ENCODE assay signal across 9 cellular contexts in the genomic region with DNA sequence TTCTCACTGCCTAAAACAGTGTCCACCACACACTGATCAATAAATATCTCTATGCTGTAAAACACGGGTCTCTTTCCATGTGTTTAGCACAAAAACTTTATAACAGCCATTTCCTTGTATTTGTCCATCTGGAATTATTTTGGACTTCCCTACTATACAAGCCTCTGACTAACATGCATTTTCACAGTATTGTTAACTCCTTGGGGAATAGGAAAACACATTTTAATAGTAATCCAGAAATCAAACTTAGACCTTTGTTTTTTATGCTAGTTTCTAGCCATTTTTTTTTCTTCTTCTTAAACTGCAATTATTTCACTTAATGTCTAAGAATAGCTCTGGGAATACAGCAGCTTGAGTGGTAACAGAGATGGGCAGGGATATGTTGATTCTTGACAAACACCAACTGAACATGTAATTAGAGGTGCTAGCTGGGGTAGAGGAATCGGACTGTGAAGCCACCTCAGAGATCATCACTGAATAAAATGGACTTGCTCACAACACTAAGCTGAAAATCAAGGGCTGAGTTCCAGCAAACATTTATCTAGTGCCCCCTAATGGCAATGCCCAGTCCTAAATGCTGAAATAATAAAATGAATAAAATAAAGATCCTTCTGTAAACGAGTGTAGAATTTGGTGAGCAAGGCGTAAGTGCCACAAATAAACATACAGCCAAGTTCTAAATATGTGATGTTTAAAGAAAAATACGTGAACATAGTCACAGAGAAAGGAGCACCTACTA.
DNase-seq lines count a peak whose midpoint lies in the region; FAIRE-seq and TF ChIP-seq lines count a peak whose summit lies in the region.
"Had no signal": no experiment of that assay in that cellular context is flagged by ENCODE, and none has a peak within 500 bp of the region (broad histone marks: within the 10 kb centered on the region; RNA-seq: fewer than 3 reads in every experiment).

No MANE protein-coding gene starts in this region.

- no peak overlapping the region for H3K4me2 ChIP-seq in H9 (ENCODE audit: insufficient read depth, insufficient read length, low read length)

- no peak overlapping the region for H3K56ac ChIP-seq in H9 (ENCODE audit: insufficient read length, low read depth, low read length)

- no peak overlapping the region for H4K91ac ChIP-seq in H9 (ENCODE audit: insufficient read length, low read depth, low read length)

- H3K4ac ChIP-seq in H9 (ENCODE audit: low read depth, low read length), result no peak overlapping the region

- peak; percentile 93 for FAIRE-seq in islet of Langerhans (lab: Jason Lieb, UNC)

- H3K79me1 ChIP-seq in H9 (ENCODE audit: insufficient read depth, low read depth, low read length, poor library complexity, severe bottlenecking), result no peaks in the 10 kb centered on the region

- POLR2A ChIA-PET in AG04449 (lab: Yijun Ruan, JAX), result no interaction called here

- no peak overlapping the region for H4K8ac ChIP-seq in H9 (replicated peaks; ENCODE audit: insufficient read length, low read depth, low read length)

- DNase-seq in AG04449 (ENCODE audit: low read depth, low spot score), result no peak
- no peak for DNase-seq in H9
- DNase-seq in WERI-Rb-1, result peak; percentile 16
- DNase-seq in CD14-positive monocyte (ENCODE audit: low spot score), result no peak
- DNase-seq in SIG-M5 (lab: John Stamatoyannopoulos, UW), result no peak
- DNase-seq in mucosa of gallbladder (ENCODE audit: low spot score), result no peak
- DNase-seq in activated effector memory CD4-positive, alpha-beta T cell treated with Interleukin-2 at 50 U/mL for 16 hours, result no peak

- H3K27ac ChIP-seq in H9 (ENCODE audit: insufficient read length, low read depth, low read length) (no peak overlapping the region), WERI-Rb-1 (no peak overlapping the region)
- H3K27ac ChIP-seq: HL-60 had no signal

- peak; percentile 36 for TF ChIP-seq CTCF in AG04449 (IDR thresholded peaks at IDR 0.05; ENCODE audit: insufficient read depth, low read length, missing control alignments)
- peak; percentile 73 for TF ChIP-seq CTCF in H9 (conservative IDR thresholded peaks at IDR 0.05)
- TF ChIP-seq CTCF in WERI-Rb-1 (IDR thresholded peaks at IDR 0.05; ENCODE audit: low read depth, low read length), result peak; percentile 59
- TF ChIP-seq CTCF in CD14-positive monocyte (IDR thresholded peaks at IDR 0.05), result no peak

- no peaks in the 10 kb centered on the region for H3K23me2 ChIP-seq in H9 (ENCODE audit: insufficient read length, low read depth, low read length, poor library complexity, severe bottlenecking)

- no peaks in the 10 kb centered on the region for H3K36me3 Mint-ChIP-seq in H9 (ENCODE audit: insufficient read depth in 1 of 3, low read depth in 3 of 3)
- no peaks in the 10 kb centered on the region for H3K36me3 Mint-ChIP-seq in CD14-positive monocyte

- H2BK5ac ChIP-seq in H9 (ENCODE audit: insufficient read length, low read length), result no peak overlapping the region

- H3K9me3 Mint-ChIP-seq in H9 (no peaks in the 10 kb centered on the region), CD14-positive monocyte (no peaks in the 10 kb centered on the region)

- no peaks in the 10 kb centered on the region for H3K79me2 ChIP-seq in H9 (ENCODE audit: insufficient read depth, low read length)

- no peak overlapping the region for H2BK12ac ChIP-seq in H9 (ENCODE audit: insufficient read length, low read depth, low read length)

- no peaks in the 10 kb centered on the region for H4K20me1 ChIP-seq in H9 (ENCODE audit: control insufficient read depth, insufficient read depth, insufficient read length)

- no peak overlapping the region for H2BK20ac ChIP-seq in H9 (ENCODE audit: low read depth, low read length, poor library complexity, severe bottlenecking)

- no peak overlapping the region for H2AK5ac ChIP-seq in H9 (ENCODE audit: insufficient read length, low read length)

- no peak overlapping the region for H3T11ph ChIP-seq in H9 (ENCODE audit: low read length)

- peaks cover 5 to 9% of the 10 kb centered on the region in 2 experiments for H3K4me1 Mint-ChIP-seq in H9
- H3K4me1 Mint-ChIP-seq in CD14-positive monocyte, result no peaks in the 10 kb centered on the region

- intact Hi-C loops in CD14-positive monocyte (cut with micrococcal nuclease), result no loop called here

- H3K27ac Mint-ChIP-seq in H9, result no peak overlapping the region
- H3K27ac Mint-ChIP-seq in CD14-positive monocyte, result no peak overlapping the region

- peaks cover 6% of the 10 kb centered on the region; the same call in 1 of the 2 replicates for H3K4me1 ChIP-seq in H9 (ENCODE audit: insufficient read depth, low read length)

- H3K27me3 Mint-ChIP-seq in H9 (ENCODE audit: low read depth) (0 out of 2 replicates have a peak, but pooled peaks cover 1% of the 10 kb centered on the region), CD14-positive monocyte (ENCODE audit: low read depth in 3 of 3) (peaks cover 0 to 1% (median 0%) of the 10 kb centered on the region in 3 donors)

- WGBS in H9 (ENCODE audit: extremely low coverage, insufficient read length, low lambda C conversion rate), result no CpG with 5 or more reads among the region's 5 CpGs

- no peak overlapping the region for H2BK120ac ChIP-seq in H9 (ENCODE audit: low read depth, low read length, poor library complexity, severe bottlenecking)

- H3K23ac ChIP-seq in H9 (ENCODE audit: insufficient read length, low read depth, low read length), result no peak overlapping the region

- H3K27me3 ChIP-seq in H9 (ENCODE audit: insufficient read depth, low read length) (no peaks in the 10 kb centered on the region), WERI-Rb-1 (ENCODE audit: insufficient read depth, low read depth, severe bottlenecking) (no peaks in the 10 kb centered on the region)

- no peaks in the 10 kb centered on the region for H3K36me3 ChIP-seq in WERI-Rb-1

- H3K9ac ChIP-seq in H9 (ENCODE audit: extremely low read depth, insufficient read length, low read length), result no peak overlapping the region

- H2BK15ac ChIP-seq in H9 (ENCODE audit: low read depth, low read length), result no peak overlapping the region

- H4K5ac ChIP-seq in H9 (ENCODE audit: insufficient read length, low read depth, low read length), result no peak overlapping the region

- H2AFZ ChIP-seq in H9 (ENCODE audit: low read length), result no peak overlapping the region

- H3K14ac ChIP-seq in H9 (ENCODE audit: insufficient read depth, low read length), result no peak overlapping the region

- H3K4me3 Mint-ChIP-seq in H9 (no peak overlapping the region), CD14-positive monocyte (no peak overlapping the region)

- H3K9me3 ChIP-seq in H9 (ENCODE audit: control insufficient read depth, low read depth, low read length) (no peaks in the 10 kb centered on the region), WERI-Rb-1 (ENCODE audit: severe bottlenecking) (no peaks in the 10 kb centered on the region)

- CTCF ChIA-PET in AG04449 (lab: Yijun Ruan, JAX), result interaction anchor here (0.7 to 2.1 kb wide), 15 partner anchors 9 to 391 kb away, joined by 3 to 9 read pairs (median 5); no protein-coding TSS in a partner anchor

- H3K4me3 ChIP-seq in AG04449 (ENCODE audit: low read depth, low read length) (no peak overlapping the region), WERI-Rb-1 (ENCODE audit: low read depth, low read length) (no peak overlapping the region)

- no peak overlapping the region for H3K18ac ChIP-seq in H9 (ENCODE audit: insufficient read length, low read depth, low read length)
